Comparison of ENCODE assay signal across 9 cellular contexts in genomic region chr7:24911213-24911603, GRCh38.
DNase-seq lines count a peak whose midpoint lies in the region; ATAC-seq and TF ChIP-seq lines count a peak whose summit lies in the region.
"Had no signal": no experiment of that assay in that cellular context is flagged by ENCODE, and none has a peak within 500 bp of the region (broad histone marks: within the 10 kb centered on the region; RNA-seq: fewer than 3 reads in every experiment).

No MANE protein-coding gene starts in this region.

- intact Hi-C loops in activated CD8-positive, alpha-beta T cell treated with anti-CD3 and anti-CD28 coated beads for 36 hours (cut with micrococcal nuclease) = loop anchor here (5.0 kb wide), 1 partner anchor 56 kb away; no protein-coding TSS in a partner anchor

- POLR2A ChIA-PET in activated CD8-positive, alpha-beta T cell treated with anti-CD3 and anti-CD28 coated beads for 36 hours (lab: Charles Lee) = interaction anchor here (0.9 to 3.5 kb wide), 7 partner anchors 10 to 214 kb away, joined by 3 to 21 read pairs (median 5); partner anchors contain the start of genes CYCS and OSBPL3

- H3K36me3 ChIP-seq in Peyer's patch = no peaks in the 10 kb centered on the region

- H3K4me1 Mint-ChIP-seq in activated CD8-positive, alpha-beta T cell treated with anti-CD3 and anti-CD28 coated beads for 36 hours (ENCODE audit: low read depth) = peaks cover 61% of the 10 kb centered on the region

- CTCF ChIA-PET in activated CD8-positive, alpha-beta T cell treated with anti-CD3 and anti-CD28 coated beads for 36 hours (lab: Charles Lee) = interaction anchor here (1.2 to 2.3 kb wide), 8 partner anchors 11 to 187 kb away, joined by 4 to 8 read pairs (median 4); partner anchors contain the start of gene OSBPL3

- peak overlapping the region; percentile 33 for H3K4me3 Mint-ChIP-seq in activated CD8-positive, alpha-beta T cell treated with anti-CD3 and anti-CD28 coated beads for 36 hours
- H3K4me3 Mint-ChIP-seq: dendritic cell treated with granulocyte-macrophage colony-stimulating factor and Interleukin-4, amounts not matched to agents 40 ng/mL and 50 ng/mL, for 4 days had no signal

- H3K27me3 Mint-ChIP-seq in activated CD8-positive, alpha-beta T cell treated with anti-CD3 and anti-CD28 coated beads for 36 hours = no peaks in the 10 kb centered on the region
- H3K27me3 Mint-ChIP-seq: dendritic cell treated with granulocyte-macrophage colony-stimulating factor and Interleukin-4, amounts not matched to agents 40 ng/mL and 50 ng/mL, for 4 days had no signal

- ATAC-seq in HG03354 (IDR thresholded peaks at IDR 0.05; ENCODE audit: poor library complexity, severe bottlenecking, unreplicated experiment) (peak; percentile 50), HG03442 (IDR thresholded peaks at IDR 0.05; ENCODE audit: unreplicated experiment) (no peak), esophagus mucosa (no peak)
- ATAC-seq in activated CD8-positive, alpha-beta T cell treated with anti-CD3 and anti-CD28 coated beads for 36 hours = peak; percentile 42

- DNase-seq in stimulated activated CD4-positive, alpha-beta T cell treated with anti-CD3 and anti-CD28 coated beads, Interleukin-4, amount 100 ng/mL, for 24 hours = peak; percentile 41
- DNase-seq in stimulated activated CD4-positive, alpha-beta T cell treated with anti-CD3 and anti-CD28 coated beads, Interleukin-2, amount 100 ng/mL, for 24 hours = no peak
- peak; percentile 56 for DNase-seq in activated CD8-positive, alpha-beta T cell treated with anti-CD3 and anti-CD28 coated beads for 36 hours
- DNase-seq in Peyer's patch = no peak
- no peak for DNase-seq in GM03348 (ENCODE audit: low spot score)

- TF ChIP-seq POLR2A in Peyer's patch (IDR thresholded peaks at IDR 0.05) = no peak

- no peak overlapping the region for H3K4me3 ChIP-seq in Peyer's patch

- no peaks in the 10 kb centered on the region for H3K27me3 ChIP-seq in Peyer's patch

- H3K36me3 Mint-ChIP-seq in activated CD8-positive, alpha-beta T cell treated with anti-CD3 and anti-CD28 coated beads for 36 hours (ENCODE audit: low read depth) = peaks cover 30% of the 10 kb centered on the region

- TF ChIP-seq CTCF in activated CD8-positive, alpha-beta T cell treated with anti-CD3 and anti-CD28 coated beads for 36 hours (IDR thresholded peaks at IDR 0.05) = no peak
- TF ChIP-seq CTCF in Peyer's patch (IDR thresholded peaks at IDR 0.05) = no peak

- H3K9me3 ChIP-seq in Peyer's patch = no peaks in the 10 kb centered on the region

- peak overlapping the region in 2 of 4 donors; percentile 30 to 33 for H3K27ac ChIP-seq in Peyer's patch

- peak overlapping the region; percentile 96 for H3K27ac Mint-ChIP-seq in activated CD8-positive, alpha-beta T cell treated with anti-CD3 and anti-CD28 coated beads for 36 hours
- H3K27ac Mint-ChIP-seq: dendritic cell treated with granulocyte-macrophage colony-stimulating factor and Interleukin-4, amounts not matched to agents 40 ng/mL and 50 ng/mL, for 4 days had no signal

- H3K9me3 Mint-ChIP-seq in activated CD8-positive, alpha-beta T cell treated with anti-CD3 and anti-CD28 coated beads for 36 hours = no peaks in the 10 kb centered on the region
- H3K9me3 Mint-ChIP-seq: dendritic cell treated with granulocyte-macrophage colony-stimulating factor and Interleukin-4, amounts not matched to agents 40 ng/mL and 50 ng/mL, for 4 days had no signal

- H3K4me1 ChIP-seq in Peyer's patch = peaks cover 0 to 10% (median 4%) of the 10 kb centered on the region in 4 donors

Comparison
In these comparisons a context has a peak if more than half of its experiments do, and no peak if none do; other contexts are left out.
1. DNase-seq: peak in stimulated activated CD4-positive, alpha-beta T cell treated with anti-CD3 and anti-CD28 coated beads, Interleukin-4, amount 100 ng/mL, for 24 hours (single experiment) and activated CD8-positive, alpha-beta T cell treated with anti-CD3 and anti-CD28 coated beads for 36 hours (single experiment); none in stimulated activated CD4-positive, alpha-beta T cell treated with anti-CD3 and anti-CD28 coated beads, Interleukin-2, amount 100 ng/mL, for 24 hours (0 of 2), Peyer's patch (0 of 3) and GM03348 (single experiment).
2. ATAC-seq: peak in HG03354 (single experiment) and activated CD8-positive, alpha-beta T cell treated with anti-CD3 and anti-CD28 coated beads for 36 hours (single experiment); none in HG03442 (single experiment) and esophagus mucosa (single experiment).